Comparison of ENCODE assay signal across 10 cellular contexts in the genomic region with DNA sequence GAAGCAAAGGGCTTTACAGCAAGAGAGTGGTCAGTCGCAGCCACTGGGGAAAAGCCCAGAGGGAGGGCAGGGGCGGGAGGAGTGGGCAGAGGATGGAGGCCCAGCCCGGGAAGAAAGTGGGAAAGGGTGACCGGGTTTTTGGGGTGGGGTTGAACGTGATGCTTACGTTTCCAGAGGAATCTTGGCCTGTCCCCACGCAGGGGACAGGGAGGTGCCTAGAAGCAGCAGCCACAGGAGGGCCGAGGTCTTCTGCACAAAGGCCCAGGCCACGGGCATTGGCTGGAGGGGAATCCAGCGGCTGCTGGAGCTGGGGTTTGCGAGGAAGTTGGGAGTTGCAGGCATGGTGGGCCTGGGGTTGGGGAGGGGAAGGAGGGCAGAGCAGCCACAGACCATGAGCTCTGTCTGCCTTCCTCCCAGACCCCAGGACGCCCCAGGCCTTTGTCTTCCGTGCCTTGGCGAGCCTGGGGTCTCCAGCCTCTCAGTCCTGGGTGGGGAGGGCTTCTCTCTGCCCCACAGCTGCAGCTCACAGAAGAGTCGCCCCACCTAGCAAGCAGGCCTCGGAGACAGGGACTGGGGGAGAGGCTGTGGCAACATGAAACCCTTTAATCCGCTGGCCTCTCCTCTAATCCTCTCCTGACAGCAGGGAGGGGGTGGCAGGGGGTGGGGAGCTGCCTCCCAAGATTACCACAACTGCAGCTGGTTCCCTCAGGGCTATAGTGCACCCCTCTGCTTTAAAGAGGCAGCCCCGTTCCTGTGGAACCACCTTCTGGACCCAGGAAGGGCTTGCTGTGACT. TPM values are rescaled to one million over a fixed set of nuclear protein-coding genes. Genes with fewer than 3 reads are reported as not detected.
DNase-seq lines count a peak whose midpoint lies in the region; ATAC-seq and TF ChIP-seq lines count a peak whose summit lies in the region.
"Had no signal": no experiment of that assay in that cellular context is flagged by ENCODE, and none has a peak within 500 bp of the region (broad histone marks: within the 10 kb centered on the region; RNA-seq: fewer than 3 reads in every experiment).

CACNA2D4 (minus strand) TSS at position 572 of the 794 bp plus-strand sequence; CDS start at position 393, 179 bp downstream.

- H3K4me1 ChIP-seq in mesendoderm (ENCODE audit: control insufficient read depth, low read depth, low read length) (no peaks in the 10 kb centered on the region), upper lobe of left lung (no peaks in the 10 kb centered on the region), mucosa of descending colon (ENCODE audit: low read depth) (no peaks in the 10 kb centered on the region), prostate gland (replicated peaks) (no peaks in the 10 kb centered on the region)

- H3K18ac ChIP-seq in mesendoderm (ENCODE audit: low read length) = no peak within 1 kb of the TSS

- H3K9ac ChIP-seq in mesendoderm (ENCODE audit: low read length) = no peak within 1 kb of the TSS

- H3K4me3 ChIP-seq in mesendoderm (ENCODE audit: low read length) (no peak within 1 kb of the TSS), upper lobe of left lung (peak within 1 kb of the TSS in 2 of 4 donors; percentile 19 to 44), mucosa of descending colon (no peak within 1 kb of the TSS), prostate gland (peak within 1 kb of the TSS in 1 of 2 donors; percentile 4)

- no peak within 1 kb of the TSS for H3K4me2 ChIP-seq in mesendoderm (ENCODE audit: low read length)

- no peaks in the 10 kb centered on the region for H3K9me3 ChIP-seq in upper lobe of left lung
- no peaks in the 10 kb centered on the region for H3K9me3 ChIP-seq in mucosa of descending colon
- H3K9me3 ChIP-seq in prostate gland = no peaks in the 10 kb centered on the region

- H3K27ac ChIP-seq in mesendoderm (ENCODE audit: low read depth, low read length) (no peak within 1 kb of the TSS), upper lobe of left lung (peak within 1 kb of the TSS; percentile 28 to 78 (median 52)), prostate gland (peak within 1 kb of the TSS in 1 of 2 donors; percentile 11)

- TF ChIP-seq POLR2A in upper lobe of left lung (IDR thresholded peaks at IDR 0.05) = no peak
- no peak for TF ChIP-seq POLR2A in prostate gland (IDR thresholded peaks at IDR 0.05)

- H3K36me3 ChIP-seq in mesendoderm (ENCODE audit: control insufficient read depth, insufficient read depth, low read length) (no peaks in the 10 kb centered on the region), upper lobe of left lung (no peaks in the 10 kb centered on the region), mucosa of descending colon (ENCODE audit: low read depth) (no peaks in the 10 kb centered on the region), prostate gland (no peaks in the 10 kb centered on the region)

- no CpG with 5 or more reads among the region's 18 CpGs for WGBS in mesendoderm (ENCODE audit: extremely low coverage, insufficient coverage, low lambda C conversion rate)
- 51 to 56% methylated on average over 15 to 17 of the region's 18 CpGs for WGBS in upper lobe of left lung, 2 donors
- WGBS in prostate gland = 80% methylated on average over 18 of the region's 18 CpGs

- H3K79me1 ChIP-seq in mesendoderm (ENCODE audit: low read length) = no peaks in the 10 kb centered on the region

- DNase-seq in cardiac septum (ENCODE audit: low spot score) (peak; percentile 74), left cardiac atrium (no peak), mesendoderm (no peak), upper lobe of left lung (peak in 1 of 2 donors; percentile 48), NCI-H1092 treated with DMSO at 0.1 percent for 48 hours (lab: John Stamatoyannopoulos, UW) (no peak), mucosa of descending colon (no peak), prostate gland (ENCODE audit: low spot score) (no peak)
- peak; percentile 11 to 13 for DNase-seq in activated T-cell treated with anti-CD3 and anti-CD28 coated beads, Interleukin-2, amount 50 U/mL, for 48 hours
- DNase-seq: activated CD4-positive, alpha-beta T cell treated with anti-CD3 and anti-CD28 coated beads for 48 hours; NCI-H226 had no signal

- H4K8ac ChIP-seq in mesendoderm (ENCODE audit: low read depth, low read length) = no peak within 1 kb of the TSS

- H2AK5ac ChIP-seq in mesendoderm (ENCODE audit: low read length) = no peak within 1 kb of the TSS

- H3K23ac ChIP-seq in mesendoderm (ENCODE audit: low read length) = no peak within 1 kb of the TSS

- H3K27me3 ChIP-seq in mesendoderm (ENCODE audit: insufficient read depth, low read length, poor library complexity) (no peaks in the 10 kb centered on the region), upper lobe of left lung (no peaks in the 10 kb centered on the region), prostate gland (replicated peaks; ENCODE audit: insufficient read depth) (no peaks in the 10 kb centered on the region)

- H4K5ac ChIP-seq in mesendoderm (ENCODE audit: low read length) = no peak within 1 kb of the TSS

- no peak within 1 kb of the TSS for H2BK120ac ChIP-seq in mesendoderm (ENCODE audit: low read depth, low read length)

- no peak within 1 kb of the TSS for H3K4ac ChIP-seq in mesendoderm (ENCODE audit: low read depth, low read length)

- TF ChIP-seq CTCF in upper lobe of left lung (IDR thresholded peaks at IDR 0.05) (no peak), mucosa of descending colon (IDR thresholded peaks at IDR 0.05) (no peak), prostate gland (IDR thresholded peaks at IDR 0.05) (no peak)

- intact Hi-C loops in cardiac septum (cut with DNase I) = no loop called here
- intact Hi-C loops in left cardiac atrium (cut with DNase I) = loop anchor here in 1 of 2 donors (5.0 kb wide), 1 partner anchor 111 kb away; no protein-coding TSS in a partner anchor
- intact Hi-C loops in mucosa of descending colon (cut with DNase I, micrococcal nuclease) = no loop called here
- intact Hi-C loops in prostate gland (cut with DNase I) = no loop called here

- peak within 1 kb of the TSS; percentile 70 for H3K56ac ChIP-seq in mesendoderm (ENCODE audit: low read length)

- H2BK5ac ChIP-seq in mesendoderm (ENCODE audit: low read length) = no peak within 1 kb of the TSS

- ATAC-seq in left cardiac atrium (no peak), upper lobe of left lung (ENCODE audit: low FRiP score in 2 of 2) (peak in 1 of 2 donors; percentile 12), mucosa of descending colon (no peak)

- no peaks in the 10 kb centered on the region for H3K79me2 ChIP-seq in mesendoderm (ENCODE audit: control insufficient read depth, insufficient read depth, low read length)

- TF ChIP-seq EP300 in upper lobe of left lung (IDR thresholded peaks at IDR 0.05) = no peak

- H2BK15ac ChIP-seq in mesendoderm (replicated peaks; ENCODE audit: low read depth) = no peak within 1 kb of the TSS

RNA-seq across cellular contexts. Expression of gene CACNA2D4, which starts in this region (rescaled TPM):
- total RNA-seq in cardiac septum (0.89 TPM), left cardiac atrium (1 to 10 TPM; 1.7 to 2.6 TPM), upper lobe of left lung (1 to 10 TPM; 3.3 to 8.4 (median 7.0) TPM), mucosa of descending colon (1 to 10 TPM; 3.9 to 9.3 (median 4.8) TPM), prostate gland (1 to 10 TPM; 1.4 to 9.4 TPM)
- 0.18 TPM for polyA plus RNA-seq in mesendoderm (2013, experiment 1 of 2)
- polyA plus RNA-seq in mesendoderm (2013, experiment 2 of 2) = 0.13 TPM

Comparison
In these comparisons a context has a peak if more than half of its experiments do, and no peak if none do; other contexts are left out.
1. Peak in DNase-seq in cardiac septum; RNA of the gene not detected or under 1 TPM.
2. DNase-seq: peak in activated T-cell treated with anti-CD3 and anti-CD28 coated beads, Interleukin-2, amount 50 U/mL, for 48 hours (2 of 2); none in left cardiac atrium (single experiment), mesendoderm (single experiment), NCI-H1092 treated with DMSO at 0.1 percent for 48 hours (single experiment), mucosa of descending colon (0 of 3) and prostate gland (single experiment).